Comparison of ENCODE assay signal across 8 cellular contexts in the genomic region with DNA sequence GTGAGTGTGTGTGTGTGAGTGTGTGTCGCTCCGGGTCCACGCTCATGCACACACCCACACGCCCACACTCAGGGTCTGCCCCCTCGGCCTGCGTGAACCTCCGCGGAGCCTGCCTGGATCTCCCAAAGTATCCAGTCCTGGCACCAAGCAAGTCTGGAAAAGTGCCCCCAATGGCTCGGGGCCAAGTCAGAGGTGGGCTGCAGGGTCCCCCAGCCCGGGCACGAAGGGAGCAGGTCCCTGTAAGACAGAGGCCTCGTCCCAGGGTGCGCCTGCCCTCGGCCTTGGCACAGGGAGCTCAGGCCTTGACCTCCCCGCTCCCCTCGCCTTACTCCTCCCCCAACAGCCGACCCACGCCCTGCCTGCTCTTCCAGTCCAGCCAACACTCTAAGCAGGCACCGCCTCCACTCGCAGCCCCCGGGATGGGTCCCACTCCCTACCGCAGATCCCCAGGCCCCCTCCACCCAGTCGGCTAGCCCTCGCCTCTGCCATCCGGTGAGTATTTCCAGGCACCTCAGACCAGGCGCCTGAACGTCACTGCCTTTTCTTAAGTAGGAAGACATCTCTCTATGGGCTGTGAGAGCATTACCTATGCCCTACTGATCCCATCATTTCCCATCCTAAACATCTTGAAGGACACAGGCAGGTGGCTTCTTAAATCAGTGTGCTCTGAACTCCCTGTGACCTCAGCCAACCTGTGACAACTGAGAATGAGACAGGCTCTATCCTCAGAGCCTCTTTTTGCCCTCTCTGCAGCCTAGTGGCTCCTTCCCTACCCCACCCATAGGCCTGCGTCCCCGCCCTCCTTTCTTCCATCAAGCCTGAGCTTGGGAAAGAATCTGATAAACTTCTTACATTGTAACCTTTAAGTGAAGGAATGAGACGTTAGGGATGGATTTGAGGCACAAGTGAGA. TPM values are rescaled to one million over a fixed set of nuclear protein-coding genes. Genes with fewer than 3 reads are reported as not detected.
DNase-seq lines count a peak whose midpoint lies in the region; ATAC-seq and TF ChIP-seq lines count a peak whose summit lies in the region.

No MANE protein-coding gene starts in this region.

- DNase-seq in activated naive CD4-positive, alpha-beta T cell treated with anti-CD3 and anti-CD28 coated beads, Interleukin-2, amount 10 ng/mL, durations not matched to agents 7 days and 5 days = no peak
- no peak for DNase-seq in activated naive CD4-positive, alpha-beta T cell treated with Interleukin-2 at 50 U/mL for 16 hours
- no peak for DNase-seq in activated B cell treated with CpG ODN at 0.5 μM for 24 hours
- DNase-seq in cardiac muscle cell (ENCODE audit: low read depth in 1 of 2, low spot score in 1 of 2) = peak; percentile 41 to 48
- no peak for DNase-seq in NCI-H774 (lab: John Stamatoyannopoulos, UW)
- no peak for DNase-seq in NCI-H1105 treated with DMSO at 0.1 percent for 48 hours (lab: John Stamatoyannopoulos, UW)
- DNase-seq in NCI-H748 treated with DMSO at 0.1 percent for 48 hours (lab: John Stamatoyannopoulos, UW) = no peak

- H3K79me2 ChIP-seq in parathyroid adenoma = no peaks in the 10 kb centered on the region

- H3K27me3 ChIP-seq in cardiac muscle cell (no peaks in the 10 kb centered on the region), parathyroid adenoma (ENCODE audit: control insufficient read depth, insufficient read depth, low read length) (no peaks in the 10 kb centered on the region)

- TF ChIP-seq CTCF in activated B cell treated with CpG ODN at 0.5 μM for 24 hours (IDR thresholded peaks at IDR 0.05) (no peak), cardiac muscle cell (IDR thresholded peaks at IDR 0.05; ENCODE audit: low read depth, low read length) (no peak), parathyroid adenoma (IDR thresholded peaks at IDR 0.05) (no peak)

- H3K27ac ChIP-seq in cardiac muscle cell = peak overlapping the region; percentile 77
- H3K27ac ChIP-seq in parathyroid adenoma = peak overlapping the region; percentile 65

- no peaks in the 10 kb centered on the region for H3K9me3 ChIP-seq in cardiac muscle cell (ENCODE audit: low read depth)
- no peaks in the 10 kb centered on the region for H3K9me3 ChIP-seq in parathyroid adenoma (ENCODE audit: control insufficient read depth, low read length)

- H3K36me3 ChIP-seq in cardiac muscle cell = no peaks in the 10 kb centered on the region
- no peaks in the 10 kb centered on the region for H3K36me3 ChIP-seq in parathyroid adenoma (ENCODE audit: control insufficient read depth, insufficient read depth, low read length)

- H3K4me1 Mint-ChIP-seq in activated naive CD4-positive, alpha-beta T cell treated with anti-CD3 and anti-CD28 coated beads, Interleukin-2, amount 10 ng/mL, durations not matched to agents 7 days and 5 days = peaks cover 34% of the 10 kb centered on the region
- peaks cover 16% of the 10 kb centered on the region for H3K4me1 Mint-ChIP-seq in activated B cell treated with CpG ODN at 0.5 μM for 24 hours

- intact Hi-C loops in activated B cell treated with CpG ODN at 0.5 μM for 24 hours (cut with micrococcal nuclease) = no loop called here

- peak overlapping the region; percentile 72 for H3K4me3 Mint-ChIP-seq in activated naive CD4-positive, alpha-beta T cell treated with anti-CD3 and anti-CD28 coated beads, Interleukin-2, amount 10 ng/mL, durations not matched to agents 7 days and 5 days
- H3K4me3 Mint-ChIP-seq in activated B cell treated with CpG ODN at 0.5 μM for 24 hours = peak overlapping the region; percentile 76

- H2AFZ ChIP-seq in parathyroid adenoma = peak overlapping the region; percentile 80

- H3K9me3 Mint-ChIP-seq in activated naive CD4-positive, alpha-beta T cell treated with anti-CD3 and anti-CD28 coated beads, Interleukin-2, amount 10 ng/mL, durations not matched to agents 7 days and 5 days = no peaks in the 10 kb centered on the region
- no peaks in the 10 kb centered on the region for H3K9me3 Mint-ChIP-seq in activated B cell treated with CpG ODN at 0.5 μM for 24 hours

- peak; percentile 38 for ATAC-seq in activated B cell treated with CpG ODN at 0.5 μM for 24 hours (ENCODE audit: low read depth)

- POLR2A ChIA-PET in activated B cell treated with CpG ODN at 0.5 μM for 24 hours (lab: Charles Lee) = interaction anchor here (1.1 kb wide), 1 partner anchor 8 kb away, joined by 9 read pairs; no protein-coding TSS in a partner anchor

- no peaks in the 10 kb centered on the region for H3K36me3 Mint-ChIP-seq in activated naive CD4-positive, alpha-beta T cell treated with anti-CD3 and anti-CD28 coated beads, Interleukin-2, amount 10 ng/mL, durations not matched to agents 7 days and 5 days
- H3K36me3 Mint-ChIP-seq in activated B cell treated with CpG ODN at 0.5 μM for 24 hours (ENCODE audit: low read depth) = no peaks in the 10 kb centered on the region

- H3K27me3 Mint-ChIP-seq in activated naive CD4-positive, alpha-beta T cell treated with anti-CD3 and anti-CD28 coated beads, Interleukin-2, amount 10 ng/mL, durations not matched to agents 7 days and 5 days = peaks cover 23% of the 10 kb centered on the region
- no peaks in the 10 kb centered on the region for H3K27me3 Mint-ChIP-seq in activated B cell treated with CpG ODN at 0.5 μM for 24 hours

- H3K4me2 ChIP-seq in parathyroid adenoma (ENCODE audit: low read length) = peak overlapping the region; percentile 66

- peak overlapping the region; percentile 44 for H3K4me3 ChIP-seq in cardiac muscle cell
- H3K4me3 ChIP-seq in parathyroid adenoma (ENCODE audit: low read depth, low read length) = peak overlapping the region; percentile 67

- H3K4me1 ChIP-seq in cardiac muscle cell (ENCODE audit: low read depth) = peaks cover 7% of the 10 kb centered on the region
- peaks cover 2% of the 10 kb centered on the region for H3K4me1 ChIP-seq in parathyroid adenoma

- no peak overlapping the region for H3K27ac Mint-ChIP-seq in activated naive CD4-positive, alpha-beta T cell treated with anti-CD3 and anti-CD28 coated beads, Interleukin-2, amount 10 ng/mL, durations not matched to agents 7 days and 5 days
- no peak overlapping the region for H3K27ac Mint-ChIP-seq in activated B cell treated with CpG ODN at 0.5 μM for 24 hours

- H3K9ac ChIP-seq in parathyroid adenoma = peak overlapping the region; percentile 46

- CTCF ChIA-PET in activated naive CD4-positive, alpha-beta T cell treated with anti-CD3 and anti-CD28 coated beads, Interleukin-2, amount 10 ng/mL, durations not matched to agents 7 days and 5 days (lab: Charles Lee) = interaction anchor here (1.1 kb wide), 1 partner anchor 19 kb away, joined by 3 read pairs; no protein-coding TSS in a partner anchor
- CTCF ChIA-PET in activated B cell treated with CpG ODN at 0.5 μM for 24 hours (lab: Charles Lee) = interaction anchor here (2.1 kb wide), 1 partner anchor 109 kb away, joined by 7 read pairs; no protein-coding TSS in a partner anchor

RNA-seq across cellular contexts. Expression of a gene that starts 0.7 kb away (rescaled TPM):
- total RNA-seq in activated B cell treated with CpG ODN at 0.5 μM for 24 hours (3.3 and 4.5 TPM in 2 replicates), cardiac muscle cell (39.9 and 46.8 TPM in 2 replicates)
- 32.2 and 33.1 TPM in 2 replicates for polyA plus RNA-seq in cardiac muscle cell

RNA-seq across cellular contexts. Expression of a gene that starts 11.7 kb away (rescaled TPM):
- total RNA-seq in activated B cell treated with CpG ODN at 0.5 μM for 24 hours = 59.1 and 64.7 TPM in 2 replicates
- 0.11 and 0.12 TPM in 2 replicates for total RNA-seq in cardiac muscle cell
- polyA plus RNA-seq in cardiac muscle cell = 0.29 TPM in 1 of 2 replicates, not detected in the other

Comparison
In these comparisons a context has a peak if more than half of its experiments do, and no peak if none do; other contexts are left out.
1. DNase-seq: peak in cardiac muscle cell (2 of 2); none in activated naive CD4-positive, alpha-beta T cell treated with anti-CD3 and anti-CD28 coated beads, Interleukin-2, amount 10 ng/mL, durations not matched to agents 7 days and 5 days (single experiment), activated naive CD4-positive, alpha-beta T cell treated with Interleukin-2 at 50 U/mL for 16 hours (single experiment), activated B cell treated with CpG ODN at 0.5 μM for 24 hours (single experiment), NCI-H774 (single experiment), NCI-H1105 treated with DMSO at 0.1 percent for 48 hours (single experiment) and NCI-H748 treated with DMSO at 0.1 percent for 48 hours (single experiment).
2. RNA of a gene that starts 11.7 kb away (total RNA-seq): 59.1 to 64.7 TPM in activated B cell treated with CpG ODN at 0.5 μM for 24 hours; 0.11 to 0.12 TPM in cardiac muscle cell; every median in the first group is over 10 times any median in the second.